In the genomic region with DNA sequence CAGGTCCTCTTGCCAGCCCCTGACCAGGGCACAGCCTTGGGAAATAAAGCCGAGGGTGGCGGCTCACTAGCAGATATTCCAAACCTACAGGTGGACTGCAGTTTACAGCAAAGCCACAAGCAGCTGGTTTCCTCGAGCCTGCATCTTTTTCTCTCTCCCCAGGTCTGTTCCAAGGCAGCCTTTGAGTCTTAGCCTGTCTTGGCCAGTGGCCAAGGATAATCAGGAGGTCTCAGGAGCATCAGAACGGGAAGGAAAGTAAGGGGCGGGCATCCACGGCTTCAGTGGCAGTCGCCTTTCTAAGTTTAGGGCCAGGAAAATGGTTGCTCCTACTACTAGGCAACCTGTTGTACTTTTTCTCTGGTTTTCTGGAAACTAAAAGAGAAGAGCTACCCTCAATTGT, we compare ENCODE assay signal across 18 cellular contexts.
"Had no signal": no experiment of that assay in that cellular context is flagged by ENCODE, and none has a peak within 500 bp of the region (broad histone marks: within the 10 kb centered on the region; RNA-seq: fewer than 3 reads in every experiment).

No MANE protein-coding gene starts in this region.

- H3K27ac ChIP-seq: brain microvascular endothelial cell, esophagus squamous epithelium, heart right ventricle, spleen, thyroid gland had no signal

- H3K36me3 ChIP-seq: brain microvascular endothelial cell, esophagus squamous epithelium, heart right ventricle, spleen, thyroid gland had no signal

- H3K27me3 ChIP-seq: brain microvascular endothelial cell, heart right ventricle, spleen, thyroid gland had no signal

- H3K4me1 ChIP-seq: heart right ventricle had no signal

- DNase-seq: activated B cell treated with CpG ODN at 0.5 μM for 24 hours; activated CD4-positive, alpha-beta memory T cell treated with anti-CD3 and anti-CD28 coated beads, Interleukin-2, amount 10 ng/mL, durations not matched to agents 7 days and 5 days; activated CD4-positive, alpha-beta T cell treated with anti-CD3 and anti-CD28 coated beads for 4 hours; activated CD8-positive, alpha-beta memory T cell treated with anti-CD3 and anti-CD28 coated beads, Interleukin-2, amount 10 ng/mL, durations not matched to agents 7 days and 5 days; activated naive CD4-positive, alpha-beta T cell; activated naive CD8-positive, alpha-beta T cell treated with anti-CD3 and anti-CD28 coated beads, Interleukin-2, amount 10 ng/mL, durations not matched to agents 7 days and 5 days; brain microvascular endothelial cell; cortex of kidney; effector CD4-positive, alpha-beta T cell; esophagus squamous epithelium; heart right ventricle; retina; spleen; stimulated activated CD4-positive, alpha-beta T cell treated with anti-CD3 and anti-CD28 coated beads, Interleukin-4, amount 100 ng/mL, for 4 hours; T-helper 9 cell; thyroid gland had no signal

- H3K4me3 ChIP-seq: esophagus squamous epithelium, heart right ventricle, spleen, thyroid gland had no signal

- H3K9me3 ChIP-seq: esophagus squamous epithelium, heart right ventricle, spleen, thyroid gland had no signal

- ATAC-seq: activated CD8-positive, alpha-beta memory T cell treated with anti-CD3 and anti-CD28 coated beads, Interleukin-2, amount 10 ng/mL, durations not matched to agents 7 days and 5 days; activated T-helper 17 cell treated with anti-CD3 and anti-CD28 coated beads, Interleukin-2, amount 50 U/mL, for 72 hours; heart right ventricle; stimulated activated memory B cell treated with anti-CD40 and anti-IgM and Interleukin-4, amounts not matched to agents 10 μg/mL and 1 μg/mL and 100 μg/mL, for 72 hours had no signal
